37 cellular contexts compared by ENCODE assay signal in the genomic region with DNA sequence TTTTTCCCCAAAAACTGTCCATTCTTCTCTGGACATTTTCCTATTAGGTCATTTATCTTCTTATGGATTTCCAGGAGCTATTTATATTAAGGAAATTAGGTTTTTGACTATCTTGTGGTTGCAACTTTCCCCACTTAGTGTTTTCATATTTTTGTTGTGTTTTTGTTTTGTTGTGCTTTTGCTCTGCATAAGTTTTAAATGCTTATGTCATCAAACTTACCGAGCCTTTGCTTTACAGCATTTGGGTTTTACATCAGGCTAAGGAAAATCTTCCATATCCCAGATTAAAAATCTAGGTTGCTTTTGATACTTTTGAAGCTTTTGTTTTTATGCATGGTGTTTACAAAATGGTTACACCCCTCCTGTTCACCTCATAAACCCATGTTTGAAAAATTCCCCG.
"Had no signal": no experiment of that assay in that cellular context is flagged by ENCODE, and none has a peak within 500 bp of the region (broad histone marks: within the 10 kb centered on the region; RNA-seq: fewer than 3 reads in every experiment).

No MANE protein-coding gene starts in this region.

- H3K9me3 Mint-ChIP-seq: activated B cell treated with CpG ODN at 0.5 μM for 24 hours; activated CD4-positive, alpha-beta memory T cell treated with anti-CD3 and anti-CD28 coated beads, Interleukin-2, amount 10 ng/mL, durations not matched to agents 7 days and 5 days; activated CD4-positive, alpha-beta T cell treated with anti-CD3 and anti-CD28 coated beads, Interleukin-2, amount 10 ng/mL, durations not matched to agents 24 days and 14 days; activated naive CD4-positive, alpha-beta T cell treated with anti-CD3 and anti-CD28 coated beads, Interleukin-2, amount 10 ng/mL, durations not matched to agents 7 days and 5 days; activated naive CD4-positive, alpha-beta T cell treated with anti-CD3 and anti-CD28 coated beads, Interleukin-2, amount 50 U/mL, for 24 hours; activated naive CD8-positive, alpha-beta T cell treated with anti-CD3 and anti-CD28 coated beads, Interleukin-2, amount 10 ng/mL, durations not matched to agents 7 days and 5 days; activated naive CD8-positive, alpha-beta T cell treated with anti-CD3 and anti-CD28 coated beads, Interleukin-2, amount 50 U/mL, for 24 hours; activated T-cell treated with anti-CD3 and anti-CD28 coated beads, Interleukin-2, amount 50 U/mL, for 24 hours; activated T-helper 2 cell treated with anti-CD3 and anti-CD28 coated beads, Interferon-gamma antibody, Interleukin-2, Interleukin-4, amounts not matched to agents 10 μg/mL and 5 μg/mL and 100 μg/mL, durations not matched to agents 14 hours and 24 hours and 36 hours; central memory CD8-positive, alpha-beta T cell; T-helper 1 cell treated with Interleukin-12 subunit alpha and Interleukin-12 subunit beta and Interleukin-4 antibody, amounts not matched to agents 30 μg/mL and 1 μg/mL, for 36 hours; T-helper 2 cell treated with Interferon-gamma antibody and Interleukin-4, amounts not matched to agents 5 μg/mL and 100 μg/mL, for 36 hours had no signal

- H3K9me3 ChIP-seq: ascending aorta had no signal

- H3K27ac Mint-ChIP-seq: activated B cell treated with CpG ODN at 0.5 μM for 24 hours; activated CD4-positive, alpha-beta memory T cell treated with anti-CD3 and anti-CD28 coated beads, Interleukin-2, amount 10 ng/mL, durations not matched to agents 7 days and 5 days; activated CD4-positive, alpha-beta T cell treated with anti-CD3 and anti-CD28 coated beads, Interleukin-2, amount 10 ng/mL, durations not matched to agents 24 days and 14 days; activated CD8-positive, alpha-beta memory T cell treated with anti-CD3 and anti-CD28 coated beads, Interleukin-2, amount 10 ng/mL, durations not matched to agents 7 days and 5 days; activated CD8-positive, alpha-beta T cell treated with anti-CD3 and anti-CD28 coated beads, Interleukin-2, amount 10 ng/mL, durations not matched to agents 7 days and 5 days; activated naive CD4-positive, alpha-beta T cell treated with anti-CD3 and anti-CD28 coated beads, Interleukin-2, amount 10 ng/mL, durations not matched to agents 7 days and 5 days; activated naive CD4-positive, alpha-beta T cell treated with anti-CD3 and anti-CD28 coated beads, Interleukin-2, amount 50 U/mL, for 24 hours; activated naive CD8-positive, alpha-beta T cell; activated naive CD8-positive, alpha-beta T cell treated with anti-CD3 and anti-CD28 coated beads, Interleukin-2, amount 10 ng/mL, durations not matched to agents 7 days and 5 days; activated naive CD8-positive, alpha-beta T cell treated with anti-CD3 and anti-CD28 coated beads, Interleukin-2, amount 50 U/mL, for 24 hours; activated T-cell treated with anti-CD3 and anti-CD28 coated beads, Interleukin-2, amount 50 U/mL, for 24 hours; activated T-helper 2 cell treated with anti-CD3 and anti-CD28 coated beads, Interferon-gamma antibody, Interleukin-2, Interleukin-4, amounts not matched to agents 10 μg/mL and 5 μg/mL and 100 μg/mL, durations not matched to agents 14 hours and 24 hours and 36 hours; T-helper 1 cell treated with Interleukin-12 subunit alpha and Interleukin-12 subunit beta and Interleukin-4 antibody, amounts not matched to agents 30 μg/mL and 1 μg/mL, for 36 hours; T-helper 2 cell treated with Interferon-gamma antibody and Interleukin-4, amounts not matched to agents 5 μg/mL and 100 μg/mL, for 36 hours had no signal

- H3K4me3 Mint-ChIP-seq: activated B cell treated with CpG ODN at 0.5 μM for 24 hours; activated CD4-positive, alpha-beta memory T cell treated with anti-CD3 and anti-CD28 coated beads, Interleukin-2, amount 10 ng/mL, durations not matched to agents 7 days and 5 days; activated CD4-positive, alpha-beta T cell treated with anti-CD3 and anti-CD28 coated beads, Interleukin-2, amount 10 ng/mL, durations not matched to agents 24 days and 14 days; activated CD8-positive, alpha-beta memory T cell treated with anti-CD3 and anti-CD28 coated beads, Interleukin-2, amount 10 ng/mL, durations not matched to agents 7 days and 5 days; activated CD8-positive, alpha-beta T cell treated with anti-CD3 and anti-CD28 coated beads, Interleukin-2, amount 10 ng/mL, durations not matched to agents 7 days and 5 days; activated naive CD4-positive, alpha-beta T cell treated with anti-CD3 and anti-CD28 coated beads, Interleukin-2, amount 10 ng/mL, durations not matched to agents 7 days and 5 days; activated naive CD4-positive, alpha-beta T cell treated with anti-CD3 and anti-CD28 coated beads, Interleukin-2, amount 50 U/mL, for 24 hours; activated naive CD8-positive, alpha-beta T cell; activated naive CD8-positive, alpha-beta T cell treated with anti-CD3 and anti-CD28 coated beads, Interleukin-2, amount 10 ng/mL, durations not matched to agents 7 days and 5 days; activated naive CD8-positive, alpha-beta T cell treated with anti-CD3 and anti-CD28 coated beads, Interleukin-2, amount 50 U/mL, for 24 hours; activated T-cell treated with anti-CD3 and anti-CD28 coated beads, Interleukin-2, amount 50 U/mL, for 24 hours; central memory CD8-positive, alpha-beta T cell; T-helper 1 cell treated with Interleukin-12 subunit alpha and Interleukin-12 subunit beta and Interleukin-4 antibody, amounts not matched to agents 30 μg/mL and 1 μg/mL, for 36 hours; T-helper 2 cell treated with Interferon-gamma antibody and Interleukin-4, amounts not matched to agents 5 μg/mL and 100 μg/mL, for 36 hours had no signal

- H3K36me3 Mint-ChIP-seq: activated CD8-positive, alpha-beta memory T cell treated with anti-CD3 and anti-CD28 coated beads, Interleukin-2, amount 10 ng/mL, durations not matched to agents 7 days and 5 days; activated naive CD4-positive, alpha-beta T cell treated with anti-CD3 and anti-CD28 coated beads, Interleukin-2, amount 10 ng/mL, durations not matched to agents 7 days and 5 days; activated naive CD4-positive, alpha-beta T cell treated with anti-CD3 and anti-CD28 coated beads, Interleukin-2, amount 50 U/mL, for 24 hours; activated naive CD8-positive, alpha-beta T cell; activated naive CD8-positive, alpha-beta T cell treated with anti-CD3 and anti-CD28 coated beads, Interleukin-2, amount 10 ng/mL, durations not matched to agents 7 days and 5 days; brain had no signal

- ATAC-seq: activated CD8-positive, alpha-beta memory T cell treated with anti-CD3 and anti-CD28 coated beads, Interleukin-2, amount 10 ng/mL, durations not matched to agents 7 days and 5 days; activated CD8-positive, alpha-beta T cell treated with anti-CD3 and anti-CD28 coated beads, Interleukin-2, amount 10 ng/mL, durations not matched to agents 7 days and 5 days; activated naive CD8-positive, alpha-beta T cell treated with anti-CD3 and anti-CD28 coated beads, Interleukin-2, amount 50 U/mL, for 24 hours had no signal

- H3K27ac ChIP-seq: ascending aorta, cardiac muscle cell, VCaP had no signal

- DNase-seq: activated B cell treated with CpG ODN at 0.5 μM for 24 hours; activated CD4-positive, alpha-beta memory T cell treated with anti-CD3 and anti-CD28 coated beads, Interleukin-2, amount 10 ng/mL, durations not matched to agents 7 days and 5 days; activated CD4-positive, alpha-beta T cell treated with anti-CD3 and anti-CD28 coated beads for 4 hours; activated CD4-positive, alpha-beta T cell treated with anti-CD3 and anti-CD28 coated beads, Interleukin-2, amount 10 ng/mL, durations not matched to agents 24 days and 14 days; activated CD4-positive, alpha-beta T cell treated with anti-CD3 and anti-CD28 coated beads, Interleukin-2, amount 50 U/mL, for 1 hour; activated CD4-positive, alpha-beta T cell treated with anti-CD3 and anti-CD28 coated beads, Interleukin-2, amount 50 U/mL, for 4 hours; activated CD4-positive, CD25-positive, alpha-beta regulatory T cell treated with anti-CD3 and anti-CD28 coated beads, Interleukin-2, amount 50 U/mL, for 72 hours; activated CD8-positive, alpha-beta memory T cell treated with anti-CD3 and anti-CD28 coated beads for 24 hours; activated CD8-positive, alpha-beta memory T cell treated with anti-CD3 and anti-CD28 coated beads, Interleukin-2, amount 10 ng/mL, durations not matched to agents 7 days and 5 days; activated CD8-positive, alpha-beta memory T cell treated with anti-CD3 and anti-CD28 coated beads, Interleukin-2, amount 50 U/mL, for 48 hours; activated CD8-positive, alpha-beta T cell treated with anti-CD3 and anti-CD28 coated beads, Interleukin-2, amount 10 ng/mL, durations not matched to agents 7 days and 5 days; activated effector memory CD4-positive, alpha-beta T cell treated with Interleukin-2 at 50 U/mL for 16 hours; activated gamma-delta T cell; activated naive CD4-positive, alpha-beta T cell treated with anti-CD3 and anti-CD28 coated beads, Interleukin-2, amount 10 ng/mL, durations not matched to agents 7 days and 5 days; activated naive CD4-positive, alpha-beta T cell treated with Interleukin-2 at 50 U/mL for 16 hours; activated naive CD8-positive, alpha-beta T cell treated with anti-CD3 and anti-CD28 coated beads, Interleukin-2, amount 10 ng/mL, durations not matched to agents 7 days and 5 days; activated naive CD8-positive, alpha-beta T cell treated with anti-CD3 and anti-CD28 coated beads, Interleukin-2, amount 50 U/mL, for 24 hours; activated T-cell treated with anti-CD3 and anti-CD28 coated beads, Interleukin-2, amount 50 U/mL, for 24 hours; activated T-cell treated with anti-CD3 and anti-CD28 coated beads, Interleukin-2, amount 50 U/mL, for 48 hours; anterior cingulate cortex; caudate nucleus; cerebellar nuclear complex; T-helper 1 cell; T-helper 2 cell; T-helper 9 cell had no signal

- H3K36me3 ChIP-seq: ascending aorta, cardiac muscle cell had no signal

- FAIRE-seq: bronchial epithelial cell, TTC549 had no signal

- H3K4me3 ChIP-seq: cardiac muscle cell had no signal

- H3K27me3 ChIP-seq: ascending aorta, cardiac muscle cell had no signal

- H3K4me1 Mint-ChIP-seq: activated B cell treated with CpG ODN at 0.5 μM for 24 hours; activated CD4-positive, alpha-beta memory T cell treated with anti-CD3 and anti-CD28 coated beads, Interleukin-2, amount 10 ng/mL, durations not matched to agents 7 days and 5 days; activated CD8-positive, alpha-beta memory T cell treated with anti-CD3 and anti-CD28 coated beads, Interleukin-2, amount 10 ng/mL, durations not matched to agents 7 days and 5 days; activated naive CD4-positive, alpha-beta T cell treated with anti-CD3 and anti-CD28 coated beads, Interleukin-2, amount 10 ng/mL, durations not matched to agents 7 days and 5 days; activated naive CD4-positive, alpha-beta T cell treated with anti-CD3 and anti-CD28 coated beads, Interleukin-2, amount 50 U/mL, for 24 hours; activated naive CD8-positive, alpha-beta T cell treated with anti-CD3 and anti-CD28 coated beads, Interleukin-2, amount 10 ng/mL, durations not matched to agents 7 days and 5 days; activated naive CD8-positive, alpha-beta T cell treated with anti-CD3 and anti-CD28 coated beads, Interleukin-2, amount 50 U/mL, for 24 hours; central memory CD8-positive, alpha-beta T cell had no signal
